In genomic region chr12:88553941-88554658, GRCh38 we compare ENCODE assay signal across 1 cellular context.
A peak's percentile ranks its signal among the peaks of the same experiment; 100 is the strongest.
TF ChIP-seq lines count a peak whose summit lies in the region.

No MANE protein-coding gene starts in this region.

TF ChIP-seq in HEK293, 187 proteins besides CTCF, POLR2A, EP300 and RAD21 (continued from another document):
- TF ChIP-seq PRDM10 (tag by site-specific recombination; IDR thresholded peaks at IDR 0.05) (peak; percentile 97), ZNF248 (tag by site-specific recombination; IDR thresholded peaks at IDR 0.05) (no peak), ZNF175 (tag by site-specific recombination; IDR thresholded peaks at IDR 0.05) (no peak), ZBTB6 (tag by site-specific recombination; IDR thresholded peaks at IDR 0.05) (peak; percentile 85), ZNF843 (tag by site-specific recombination; IDR thresholded peaks at IDR 0.05) (peak; percentile 62; the same call in 1 of the 2 replicates), ZFP3 (tag by site-specific recombination; IDR thresholded peaks at IDR 0.05; ENCODE audit: low read depth) (no peak), ZNF148 (tag by site-specific recombination; IDR thresholded peaks at IDR 0.05; ENCODE audit: borderline replicate concordance) (no peak), FEZF1 (tag by site-specific recombination; IDR thresholded peaks at IDR 0.05) (peak; percentile 92), TCF7L2 (IDR thresholded peaks at IDR 0.05; ENCODE audit: borderline replicate concordance, low read depth, low read length) (peak; percentile 55; the same call in 1 of the 2 replicates), ZNF660 (tag by site-specific recombination; IDR thresholded peaks at IDR 0.05) (no peak), ZBTB7A (tag by site-specific recombination; IDR thresholded peaks at IDR 0.05; ENCODE audit: low read depth) (no peak), ZNF521 (tag by site-specific recombination; IDR thresholded peaks at IDR 0.05) (no peak), ZNF621 (tag by site-specific recombination; IDR thresholded peaks at IDR 0.05) (no peak), ZNF514 (tag by site-specific recombination; IDR thresholded peaks at IDR 0.05) (no peak), ZNF394 (tag by site-specific recombination; IDR thresholded peaks at IDR 0.05; ENCODE audit: borderline replicate concordance) (peak; percentile 16; the same call in 1 of the 2 replicates), ZNF341 (tag by site-specific recombination; IDR thresholded peaks at IDR 0.05; ENCODE audit: low read depth) (no peak), BCL6B (tag by site-specific recombination; IDR thresholded peaks at IDR 0.05) (no peak; the same call in 1 of the 2 replicates), ZBTB8A (tag by site-specific recombination; IDR thresholded peaks at IDR 0.05) (peak; percentile 71), ZBTB20 (tag by site-specific recombination; IDR thresholded peaks at IDR 0.05) (peak; percentile 59; the same call in 1 of the 2 replicates), ZNF664 (tag by site-specific recombination; IDR thresholded peaks at IDR 0.05) (no peak), ZNF501 (tag by site-specific recombination; IDR thresholded peaks at IDR 0.05) (no peak), ZNF202 (tag by site-specific recombination; IDR thresholded peaks at IDR 0.05; ENCODE audit: borderline replicate concordance) (no peak)
